In genomic region chr10:98193030-98193429, GRCh38 we compare ENCODE assay signal across 34 cellular contexts.
"Had no signal": no experiment of that assay in that cellular context is flagged by ENCODE, and none has a peak within 500 bp of the region (broad histone marks: within the 10 kb centered on the region; RNA-seq: fewer than 3 reads in every experiment).

No MANE protein-coding gene starts in this region.

- H3K36me3 ChIP-seq: adrenal gland, gastrocnemius medialis had no signal

- H3K9me3 Mint-ChIP-seq: activated T-helper 1 cell treated with anti-CD3 and anti-CD28 coated beads, Interleukin-12 subunit alpha, Interleukin-12 subunit beta, Interleukin-2, Interleukin-4 antibody, amounts not matched to agents 30 ng/mL and 10 ng/mL and 1 ng/mL, durations not matched to agents 14 hours and 24 hours and 36 hours; effector memory CD8-positive, alpha-beta T cell had no signal

- H3K27me3 ChIP-seq: adrenal gland, body of pancreas, esophagus muscularis mucosa, foreskin keratinocyte, gastrocnemius medialis, heart left ventricle had no signal

- H3K4me1 ChIP-seq: foreskin keratinocyte, gastrocnemius medialis had no signal

- H3K27me3 Mint-ChIP-seq: activated CD4-positive, alpha-beta memory T cell treated with anti-CD3 and anti-CD28 coated beads for 36 hours; activated CD4-positive, alpha-beta T cell treated with anti-CD3 and anti-CD28 coated beads for 36 hours; activated CD4-positive, alpha-beta T cell treated with anti-CD3 and anti-CD28 coated beads, Interleukin-2, amount 10 ng/mL, durations not matched to agents 24 days and 14 days; activated CD8-positive, alpha-beta memory T cell treated with anti-CD3 and anti-CD28 coated beads, Interleukin-2, amount 10 ng/mL, durations not matched to agents 7 days and 5 days; activated naive CD4-positive, alpha-beta T cell treated with anti-CD3 and anti-CD28 coated beads, Interleukin-2, amount 50 U/mL, for 24 hours; activated naive CD8-positive, alpha-beta T cell treated with anti-CD3 and anti-CD28 coated beads for 36 hours; activated naive CD8-positive, alpha-beta T cell treated with anti-CD3 and anti-CD28 coated beads, Interleukin-2, amount 50 U/mL, for 24 hours; effector memory CD8-positive, alpha-beta T cell had no signal

- FAIRE-seq: colon had no signal

- H3K27ac Mint-ChIP-seq: activated CD4-positive, alpha-beta memory T cell treated with anti-CD3 and anti-CD28 coated beads for 36 hours; activated CD4-positive, alpha-beta T cell treated with anti-CD3 and anti-CD28 coated beads for 36 hours; activated CD4-positive, alpha-beta T cell treated with anti-CD3 and anti-CD28 coated beads, Interleukin-2, amount 10 ng/mL, durations not matched to agents 24 days and 14 days; activated CD8-positive, alpha-beta memory T cell treated with anti-CD3 and anti-CD28 coated beads, Interleukin-2, amount 10 ng/mL, durations not matched to agents 7 days and 5 days; activated CD8-positive, alpha-beta T cell treated with anti-CD3 and anti-CD28 coated beads, Interleukin-2, amount 10 ng/mL, durations not matched to agents 7 days and 5 days; activated naive CD4-positive, alpha-beta T cell treated with anti-CD3 and anti-CD28 coated beads for 36 hours; activated naive CD4-positive, alpha-beta T cell treated with anti-CD3 and anti-CD28 coated beads, Interleukin-2, amount 50 U/mL, for 24 hours; activated naive CD8-positive, alpha-beta T cell treated with anti-CD3 and anti-CD28 coated beads for 36 hours; activated naive CD8-positive, alpha-beta T cell treated with anti-CD3 and anti-CD28 coated beads, Interleukin-2, amount 50 U/mL, for 24 hours; activated T-helper 1 cell treated with anti-CD3 and anti-CD28 coated beads, Interleukin-12 subunit alpha, Interleukin-12 subunit beta, Interleukin-2, Interleukin-4 antibody, amounts not matched to agents 30 ng/mL and 10 ng/mL and 1 ng/mL, durations not matched to agents 14 hours and 24 hours and 36 hours; activated T-helper 2 cell treated with anti-CD3 and anti-CD28 coated beads, Interferon-gamma antibody, Interleukin-2, Interleukin-4, amounts not matched to agents 10 μg/mL and 5 μg/mL and 100 μg/mL, durations not matched to agents 14 hours and 24 hours and 36 hours; effector memory CD8-positive, alpha-beta T cell had no signal

- H3K27ac ChIP-seq: adrenal gland, body of pancreas, esophagus muscularis mucosa, foreskin keratinocyte, gastrocnemius medialis, heart left ventricle had no signal

- H3K9me3 ChIP-seq: adrenal gland, body of pancreas, gastrocnemius medialis had no signal

- DNase-seq: activated CD4-positive, alpha-beta memory T cell treated with anti-CD3 and anti-CD28 coated beads for 36 hours; activated CD4-positive, alpha-beta T cell treated with anti-CD3 and anti-CD28 coated beads for 36 hours; activated CD4-positive, alpha-beta T cell treated with anti-CD3 and anti-CD28 coated beads, Interleukin-2, amount 10 ng/mL, durations not matched to agents 24 days and 14 days; activated CD4-positive, CD25-positive, alpha-beta regulatory T cell; activated CD4-positive, CD25-positive, alpha-beta regulatory T cell treated with anti-CD3 and anti-CD28 coated beads, Interleukin-2, amount 50 U/mL, for 72 hours; activated CD8-positive, alpha-beta memory T cell treated with anti-CD3 and anti-CD28 coated beads, Interleukin-2, amount 10 ng/mL, durations not matched to agents 7 days and 5 days; activated CD8-positive, alpha-beta memory T cell treated with anti-CD3 and anti-CD28 coated beads, Interleukin-2, amount 50 U/mL, for 4 hours; activated CD8-positive, alpha-beta T cell treated with anti-CD3 and anti-CD28 coated beads, Interleukin-2, amount 10 ng/mL, durations not matched to agents 7 days and 5 days; activated effector memory CD4-positive, alpha-beta T cell treated with anti-CD3 and anti-CD28 coated beads, Interleukin-2, amount 50 U/mL, for 16 hours; activated naive CD4-positive, alpha-beta T cell treated with anti-CD3 and anti-CD28 coated beads for 36 hours; activated naive CD8-positive, alpha-beta T cell treated with anti-CD3 and anti-CD28 coated beads for 36 hours; activated naive CD8-positive, alpha-beta T cell treated with anti-CD3 and anti-CD28 coated beads, Interleukin-2, amount 50 U/mL, for 24 hours; activated T-cell treated with anti-CD3 and anti-CD28 coated beads, Interleukin-2, amount 50 U/mL, for 1 hour; activated T-cell treated with anti-CD3 and anti-CD28 coated beads, Interleukin-2, amount 50 U/mL, for 48 hours; adrenal gland; amygdala; aorta; body of pancreas; caudate nucleus; cortex of kidney; dermis blood vessel endothelial cell; effector CD4-positive, alpha-beta T cell; effector memory CD8-positive, alpha-beta T cell; erythroblast; foreskin keratinocyte; gastrocnemius medialis; glutamatergic neuron; heart left ventricle; T-helper 2 cell had no signal

- ATAC-seq: activated CD4-positive, alpha-beta T cell treated with anti-CD3 and anti-CD28 coated beads for 36 hours; activated CD8-positive, alpha-beta memory T cell treated with anti-CD3 and anti-CD28 coated beads, Interleukin-2, amount 10 ng/mL, durations not matched to agents 7 days and 5 days; activated CD8-positive, alpha-beta T cell treated with anti-CD3 and anti-CD28 coated beads, Interleukin-2, amount 10 ng/mL, durations not matched to agents 7 days and 5 days; activated naive CD8-positive, alpha-beta T cell treated with anti-CD3 and anti-CD28 coated beads, Interleukin-2, amount 50 U/mL, for 24 hours; body of pancreas; effector memory CD8-positive, alpha-beta T cell; foreskin keratinocyte; gastrocnemius medialis; heart left ventricle had no signal

- H3K4me3 Mint-ChIP-seq: activated CD4-positive, alpha-beta memory T cell treated with anti-CD3 and anti-CD28 coated beads for 36 hours; activated CD4-positive, alpha-beta T cell treated with anti-CD3 and anti-CD28 coated beads for 36 hours; activated CD4-positive, alpha-beta T cell treated with anti-CD3 and anti-CD28 coated beads, Interleukin-2, amount 10 ng/mL, durations not matched to agents 24 days and 14 days; activated CD8-positive, alpha-beta memory T cell treated with anti-CD3 and anti-CD28 coated beads, Interleukin-2, amount 10 ng/mL, durations not matched to agents 7 days and 5 days; activated CD8-positive, alpha-beta T cell treated with anti-CD3 and anti-CD28 coated beads, Interleukin-2, amount 10 ng/mL, durations not matched to agents 7 days and 5 days; activated naive CD4-positive, alpha-beta T cell treated with anti-CD3 and anti-CD28 coated beads for 36 hours; activated naive CD4-positive, alpha-beta T cell treated with anti-CD3 and anti-CD28 coated beads, Interleukin-2, amount 50 U/mL, for 24 hours; activated naive CD8-positive, alpha-beta T cell treated with anti-CD3 and anti-CD28 coated beads for 36 hours; activated naive CD8-positive, alpha-beta T cell treated with anti-CD3 and anti-CD28 coated beads, Interleukin-2, amount 50 U/mL, for 24 hours; activated T-helper 1 cell treated with anti-CD3 and anti-CD28 coated beads, Interleukin-12 subunit alpha, Interleukin-12 subunit beta, Interleukin-2, Interleukin-4 antibody, amounts not matched to agents 30 ng/mL and 10 ng/mL and 1 ng/mL, durations not matched to agents 14 hours and 24 hours and 36 hours; effector memory CD8-positive, alpha-beta T cell had no signal

- H3K4me3 ChIP-seq: adrenal gland, body of pancreas, esophagus muscularis mucosa, gastrocnemius medialis, heart left ventricle had no signal
